18 cellular contexts compared by ENCODE assay signal in the genomic region with DNA sequence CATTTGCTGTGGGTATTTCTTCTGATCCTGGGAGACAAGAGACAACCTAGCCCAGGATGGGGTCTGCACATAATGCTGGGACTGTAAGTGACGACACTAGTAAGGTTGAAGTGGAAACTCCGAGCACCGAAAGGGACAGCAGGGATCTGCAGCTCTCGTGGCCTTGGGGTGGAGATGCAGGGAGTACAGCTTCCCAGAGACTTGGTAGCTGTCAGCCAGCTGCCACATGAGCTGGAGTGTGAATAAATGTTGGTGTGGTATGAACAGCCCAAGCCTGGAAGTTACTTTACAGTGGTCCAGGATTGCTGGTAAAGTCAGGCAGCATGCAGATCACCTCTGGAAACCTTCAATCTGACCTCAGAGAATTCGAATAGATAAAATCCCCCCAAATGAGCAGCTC.
DNase-seq lines count a peak whose midpoint lies in the region; ATAC-seq and TF ChIP-seq lines count a peak whose summit lies in the region.
"Had no signal": no experiment of that assay in that cellular context is flagged by ENCODE, and none has a peak within 500 bp of the region (broad histone marks: within the 10 kb centered on the region; RNA-seq: fewer than 3 reads in every experiment).

No MANE protein-coding gene starts in this region.

- no peak for TF ChIP-seq CTCF in sigmoid colon (IDR thresholded peaks at IDR 0.05)
- TF ChIP-seq CTCF in spleen (IDR thresholded peaks at IDR 0.05 in 8 of 11, conservative IDR thresholded peaks at IDR 0.05 in 3 of 11): no peak
- no peak for TF ChIP-seq CTCF in mammary epithelial cell (conservative IDR thresholded peaks at IDR 0.05 in 1 of 2, IDR thresholded peaks at IDR 0.05 in 1 of 2; ENCODE audit: extremely low read depth in 1 of 2, insufficient read depth in 1 of 2, low read depth in 1 of 2, low read length in 2 of 2)

- H3K9me3 ChIP-seq in sigmoid colon: no peaks in the 10 kb centered on the region
- no peaks in the 10 kb centered on the region for H3K9me3 ChIP-seq in spleen
- H3K9me3 ChIP-seq in mammary epithelial cell (replicated peaks; ENCODE audit: insufficient read depth, low read length): no peaks in the 10 kb centered on the region
- H3K9me3 ChIP-seq: Peyer's patch had no signal

- no peak overlapping the region for H2AFZ ChIP-seq in mammary epithelial cell (ENCODE audit: low read depth, low read length)

- CTCF ChIA-PET in activated CD8-positive, alpha-beta memory T cell treated with anti-CD3 and anti-CD28 coated beads, Interleukin-2, amount 10 ng/mL, durations not matched to agents 7 days and 5 days (lab: Charles Lee): no interaction called here
- CTCF ChIA-PET in mammary epithelial cell (lab: Charles Lee; ENCODE audit: low non-redundant PET): no interaction called here

- BruUV-seq in mammary epithelial cell (replicated peaks; lab: Mats Ljungman, UMichigan): no TSS peak

- 90 to 91% methylated on average over 5 of the region's 5 CpGs for WGBS in sigmoid colon, 2 donors
- WGBS in spleen, 5 donors: 85 to 94% (median 92%) methylated on average over 5 of the region's 5 CpGs
- 92% methylated on average over 1 of the region's 5 CpGs for WGBS in mammary epithelial cell (ENCODE audit: low coverage, missing lambda C conversion rate)

- H3K27ac Mint-ChIP-seq in activated CD8-positive, alpha-beta memory T cell treated with anti-CD3 and anti-CD28 coated beads, Interleukin-2, amount 10 ng/mL, durations not matched to agents 7 days and 5 days: no peak overlapping the region
- H3K27ac Mint-ChIP-seq in activated T-helper 17 cell treated with anti-CD3 and anti-CD28 coated beads, Interleukin-2, amount 50 U/mL, for 72 hours: peak overlapping the region; percentile 31
- H3K27ac Mint-ChIP-seq: activated CD4-positive, alpha-beta T cell treated with anti-CD3 and anti-CD28 coated beads, Interleukin-2, amount 10 ng/mL, durations not matched to agents 7 days and 5 days; activated naive CD4-positive, alpha-beta T cell treated with anti-CD3 and anti-CD28 coated beads, Interleukin-2, amount 50 U/mL, for 72 hours; endodermal cell; T-helper 1 cell treated with Interleukin-12 subunit alpha and Interleukin-12 subunit beta and Interleukin-4 antibody, amounts not matched to agents 30 μg/mL and 1 μg/mL, for 36 hours had no signal

- H3K27ac ChIP-seq in sigmoid colon (no peak overlapping the region), spleen (no peak overlapping the region), mammary epithelial cell (ENCODE audit: insufficient read depth, low read depth, low read length) (no peak overlapping the region)
- H3K27ac ChIP-seq: Peyer's patch, VCaP had no signal

- no peak overlapping the region for H3K4me3 Mint-ChIP-seq in activated CD8-positive, alpha-beta memory T cell treated with anti-CD3 and anti-CD28 coated beads, Interleukin-2, amount 10 ng/mL, durations not matched to agents 7 days and 5 days
- H3K4me3 Mint-ChIP-seq in activated T-helper 17 cell treated with anti-CD3 and anti-CD28 coated beads, Interleukin-2, amount 50 U/mL, for 72 hours: no peak overlapping the region
- H3K4me3 Mint-ChIP-seq: activated CD4-positive, alpha-beta T cell treated with anti-CD3 and anti-CD28 coated beads, Interleukin-2, amount 10 ng/mL, durations not matched to agents 7 days and 5 days; endodermal cell; T-helper 1 cell treated with Interleukin-12 subunit alpha and Interleukin-12 subunit beta and Interleukin-4 antibody, amounts not matched to agents 30 μg/mL and 1 μg/mL, for 36 hours had no signal

- H4K20me1 ChIP-seq in mammary epithelial cell (ENCODE audit: insufficient read depth, low read length): no peaks in the 10 kb centered on the region

- DNase-seq in activated CD8-positive, alpha-beta memory T cell treated with anti-CD3 and anti-CD28 coated beads, Interleukin-2, amount 50 U/mL, for 48 hours: peak; percentile 26
- no peak for DNase-seq in activated CD8-positive, alpha-beta memory T cell treated with anti-CD3 and anti-CD28 coated beads, Interleukin-2, amount 10 ng/mL, durations not matched to agents 7 days and 5 days
- DNase-seq in left kidney (ENCODE audit: low read depth, low spot score): peak; percentile 8
- DNase-seq in sigmoid colon: peak; percentile 20
- DNase-seq in spleen: no peak
- no peak for DNase-seq in nucleus accumbens (lab: John Stamatoyannopoulos, UW)
- no peak for DNase-seq in mammary epithelial cell
- DNase-seq: activated CD4-positive, alpha-beta T cell treated with anti-CD3 and anti-CD28 coated beads, Interleukin-2, amount 10 ng/mL, durations not matched to agents 7 days and 5 days; DMS79 treated with DMSO at 0.1 percent for 48 hours; endodermal cell; kidney glomerular epithelial cell; NCI-H1436; NCI-H510A treated with DMSO at 0.1 percent for 48 hours had no signal

- no peaks in the 10 kb centered on the region for H3K27me3 Mint-ChIP-seq in activated CD8-positive, alpha-beta memory T cell treated with anti-CD3 and anti-CD28 coated beads, Interleukin-2, amount 10 ng/mL, durations not matched to agents 7 days and 5 days
- H3K27me3 Mint-ChIP-seq in activated T-helper 17 cell treated with anti-CD3 and anti-CD28 coated beads, Interleukin-2, amount 50 U/mL, for 72 hours: no peaks in the 10 kb centered on the region
- H3K27me3 Mint-ChIP-seq: activated CD4-positive, alpha-beta T cell treated with anti-CD3 and anti-CD28 coated beads, Interleukin-2, amount 10 ng/mL, durations not matched to agents 7 days and 5 days had no signal

- H3K4me3 ChIP-seq in sigmoid colon (no peak overlapping the region), spleen (no peak overlapping the region), mammary epithelial cell (replicated peaks in 1 of 3; ENCODE audit: insufficient read depth in 1 of 3, low read depth in 2 of 3, low read length in 3 of 3) (no peak overlapping the region)
- H3K4me3 ChIP-seq: Peyer's patch had no signal

- TF ChIP-seq EP300 in sigmoid colon (IDR thresholded peaks at IDR 0.05): no peak

- H3K9me3 Mint-ChIP-seq in activated CD8-positive, alpha-beta memory T cell treated with anti-CD3 and anti-CD28 coated beads, Interleukin-2, amount 10 ng/mL, durations not matched to agents 7 days and 5 days (ENCODE audit: low read depth): no peaks in the 10 kb centered on the region
- H3K9me3 Mint-ChIP-seq in activated T-helper 17 cell treated with anti-CD3 and anti-CD28 coated beads, Interleukin-2, amount 50 U/mL, for 72 hours: no peaks in the 10 kb centered on the region
- H3K9me3 Mint-ChIP-seq: activated CD4-positive, alpha-beta T cell treated with anti-CD3 and anti-CD28 coated beads, Interleukin-2, amount 10 ng/mL, durations not matched to agents 7 days and 5 days; activated naive CD4-positive, alpha-beta T cell treated with anti-CD3 and anti-CD28 coated beads, Interleukin-2, amount 50 U/mL, for 72 hours; endodermal cell; T-helper 1 cell treated with Interleukin-12 subunit alpha and Interleukin-12 subunit beta and Interleukin-4 antibody, amounts not matched to agents 30 μg/mL and 1 μg/mL, for 36 hours had no signal

- dilution Hi-C loops in mammary epithelial cell (cut with HindIII; ENCODE audit: low sequenced_read_pairs): loop anchor here (5.0 kb wide), 3 partner anchors 52 to 147 kb away; no protein-coding TSS in a partner anchor

- peaks cover 13 to 88% (median 23%) of the 10 kb centered on the region in 4 donors for H3K36me3 ChIP-seq in sigmoid colon
- peaks cover 8 to 100% (median 62%) of the 10 kb centered on the region in 6 donors for H3K36me3 ChIP-seq in spleen
- peaks cover 20% of the 10 kb centered on the region for H3K36me3 ChIP-seq in mammary epithelial cell (ENCODE audit: insufficient read depth, low read length)

- in situ Hi-C loops in mammary epithelial cell (cut with MboI; ENCODE audit: low sequenced_read_pairs in 2 of 2): no loop called here

- no peaks in the 10 kb centered on the region for H3K27me3 ChIP-seq in sigmoid colon
- H3K27me3 ChIP-seq in spleen (replicated peaks in 1 of 7): no peaks in the 10 kb centered on the region
- no peaks in the 10 kb centered on the region for H3K27me3 ChIP-seq in mammary epithelial cell (ENCODE audit: insufficient read depth, low read length)
- H3K27me3 ChIP-seq: Peyer's patch had no signal

- peaks cover 8% of the 10 kb centered on the region for H3K79me2 ChIP-seq in mammary epithelial cell (ENCODE audit: insufficient read depth, low read length)

- H3K4me2 ChIP-seq in mammary epithelial cell (ENCODE audit: insufficient read depth, low read depth, low read length): no peak overlapping the region

- ATAC-seq in activated CD8-positive, alpha-beta memory T cell treated with anti-CD3 and anti-CD28 coated beads, Interleukin-2, amount 10 ng/mL, durations not matched to agents 7 days and 5 days: no peak
- no peak for ATAC-seq in activated T-helper 17 cell treated with anti-CD3 and anti-CD28 coated beads, Interleukin-2, amount 50 U/mL, for 72 hours (replicated peaks)
- ATAC-seq: activated naive CD4-positive, alpha-beta T cell treated with anti-CD3 and anti-CD28 coated beads, Interleukin-2, amount 50 U/mL, for 72 hours had no signal

- no peaks in the 10 kb centered on the region for H3K4me1 Mint-ChIP-seq in activated CD8-positive, alpha-beta memory T cell treated with anti-CD3 and anti-CD28 coated beads, Interleukin-2, amount 10 ng/mL, durations not matched to agents 7 days and 5 days
- H3K4me1 Mint-ChIP-seq in activated T-helper 17 cell treated with anti-CD3 and anti-CD28 coated beads, Interleukin-2, amount 50 U/mL, for 72 hours: no peaks in the 10 kb centered on the region
- H3K4me1 Mint-ChIP-seq: activated CD4-positive, alpha-beta T cell treated with anti-CD3 and anti-CD28 coated beads, Interleukin-2, amount 10 ng/mL, durations not matched to agents 7 days and 5 days; endodermal cell had no signal

- H3K4me1 ChIP-seq in sigmoid colon (no peaks in the 10 kb centered on the region), spleen (no peaks in the 10 kb centered on the region), mammary epithelial cell (ENCODE audit: insufficient read depth, low read length) (no peaks in the 10 kb centered on the region)
- H3K4me1 ChIP-seq: Peyer's patch had no signal

- intact Hi-C loops in sigmoid colon (cut with DNase I): no loop called here
- intact Hi-C loops in spleen (cut with DNase I; ENCODE audit: low total_unique reads): no loop called here
- intact Hi-C loops in mammary epithelial cell (cut with micrococcal nuclease): no loop called here

- no peak overlapping the region for H3K9ac ChIP-seq in mammary epithelial cell (ENCODE audit: insufficient read depth, low read length)

- peaks cover 8% of the 10 kb centered on the region for H3K36me3 Mint-ChIP-seq in activated CD8-positive, alpha-beta memory T cell treated with anti-CD3 and anti-CD28 coated beads, Interleukin-2, amount 10 ng/mL, durations not matched to agents 7 days and 5 days
- H3K36me3 Mint-ChIP-seq in activated T-helper 17 cell treated with anti-CD3 and anti-CD28 coated beads, Interleukin-2, amount 50 U/mL, for 72 hours (ENCODE audit: low read depth): peaks cover 92% of the 10 kb centered on the region
- H3K36me3 Mint-ChIP-seq: activated naive CD4-positive, alpha-beta T cell treated with anti-CD3 and anti-CD28 coated beads, Interleukin-2, amount 50 U/mL, for 72 hours had no signal

- TF ChIP-seq POLR2A in sigmoid colon (IDR thresholded peaks at IDR 0.05) (no peak), spleen (IDR thresholded peaks at IDR 0.05) (no peak)

Comparison
In these comparisons a context has a peak if more than half of its experiments do, and no peak if none do; other contexts are left out.
1. DNase-seq: peak in activated CD8-positive, alpha-beta memory T cell treated with anti-CD3 and anti-CD28 coated beads, Interleukin-2, amount 50 U/mL, for 48 hours (single experiment), left kidney (single experiment) and sigmoid colon (single experiment); none in activated CD8-positive, alpha-beta memory T cell treated with anti-CD3 and anti-CD28 coated beads, Interleukin-2, amount 10 ng/mL, durations not matched to agents 7 days and 5 days (single experiment), spleen (single experiment), nucleus accumbens (0 of 56) and mammary epithelial cell (single experiment).